In genomic region chr6:136535017-136535416, GRCh38 we compare ENCODE assay signal across 26 cellular contexts. TPM values are rescaled to one million over a fixed set of nuclear protein-coding genes. Genes with fewer than 3 reads are reported as not detected.
"Had no signal": no experiment of that assay in that cellular context is flagged by ENCODE, and none has a peak within 500 bp of the region (broad histone marks: within the 10 kb centered on the region; RNA-seq: fewer than 3 reads in every experiment).

No MANE protein-coding gene starts in this region.

- H3K27me3 ChIP-seq: ascending aorta, cardiac muscle cell had no signal

- H3K36me3 Mint-ChIP-seq: activated CD4-positive, alpha-beta memory T cell treated with anti-CD3 and anti-CD28 coated beads for 36 hours; activated naive CD4-positive, alpha-beta T cell treated with anti-CD3 and anti-CD28 coated beads, Interleukin-2, amount 50 U/mL, for 72 hours; brain had no signal

- H3K27ac ChIP-seq: ascending aorta, cardiac muscle cell had no signal

- H3K4me3 ChIP-seq: ascending aorta, cardiac muscle cell, MG63 had no signal

- H3K4me1 ChIP-seq: ascending aorta had no signal

- DNase-seq: activated CD4-positive, alpha-beta memory T cell treated with anti-CD3 and anti-CD28 coated beads for 36 hours; activated CD4-positive, alpha-beta T cell treated with anti-CD3 and anti-CD28 coated beads, Interleukin-2, amount 10 ng/mL, durations not matched to agents 7 days and 5 days; activated CD4-positive, CD25-positive, alpha-beta regulatory T cell; activated CD8-positive, alpha-beta memory T cell treated with anti-CD3 and anti-CD28 coated beads for 24 hours; activated effector memory CD4-positive, alpha-beta T cell treated with anti-CD3 and anti-CD28 coated beads, Interleukin-2, amount 50 U/mL, for 16 hours; activated naive CD4-positive, alpha-beta T cell treated with Interleukin-2 at 50 U/mL for 16 hours; activated naive CD8-positive, alpha-beta T cell treated with anti-CD3 and anti-CD28 coated beads, Interleukin-2, amount 50 U/mL, for 24 hours; activated T-cell treated with anti-CD3 and anti-CD28 coated beads, Interleukin-2, amount 50 U/mL, for 4 hours; amniotic stem cell; MG63; MV-4-11; NCI-H1092 treated with DMSO at 0.1 percent for 48 hours; NCI-H1417 treated with DMSO at 0.1 percent for 48 hours; NCI-H187; NCI-H2081 treated with DMSO at 0.1 percent for 48 hours; NCI-H446; NCI-H524; NCI-H774; SIG-M5; T-helper 2 cell; T1000 had no signal

- H3K9me3 Mint-ChIP-seq: activated CD4-positive, alpha-beta T cell treated with anti-CD3 and anti-CD28 coated beads, Interleukin-2, amount 10 ng/mL, durations not matched to agents 7 days and 5 days; activated naive CD4-positive, alpha-beta T cell treated with anti-CD3 and anti-CD28 coated beads, Interleukin-2, amount 50 U/mL, for 72 hours; activated naive CD8-positive, alpha-beta T cell treated with anti-CD3 and anti-CD28 coated beads, Interleukin-2, amount 50 U/mL, for 24 hours; activated T-cell treated with anti-CD3 and anti-CD28 coated beads, Interleukin-2, amount 50 U/mL, for 4 hours had no signal

- H3K4me1 Mint-ChIP-seq: activated naive CD8-positive, alpha-beta T cell treated with anti-CD3 and anti-CD28 coated beads, Interleukin-2, amount 50 U/mL, for 24 hours had no signal

- H3K27ac Mint-ChIP-seq: activated CD4-positive, alpha-beta memory T cell treated with anti-CD3 and anti-CD28 coated beads for 36 hours; activated CD4-positive, alpha-beta T cell treated with anti-CD3 and anti-CD28 coated beads, Interleukin-2, amount 10 ng/mL, durations not matched to agents 7 days and 5 days; activated naive CD4-positive, alpha-beta T cell treated with anti-CD3 and anti-CD28 coated beads, Interleukin-2, amount 50 U/mL, for 72 hours; activated naive CD8-positive, alpha-beta T cell treated with anti-CD3 and anti-CD28 coated beads, Interleukin-2, amount 50 U/mL, for 24 hours; brain had no signal

- ATAC-seq: activated naive CD4-positive, alpha-beta T cell treated with anti-CD3 and anti-CD28 coated beads, Interleukin-2, amount 50 U/mL, for 72 hours; activated naive CD8-positive, alpha-beta T cell treated with anti-CD3 and anti-CD28 coated beads, Interleukin-2, amount 50 U/mL, for 24 hours; activated T-cell treated with anti-CD3 and anti-CD28 coated beads, Interleukin-2, amount 50 U/mL, for 4 hours had no signal

- H3K36me3 ChIP-seq: ascending aorta, cardiac muscle cell, MG63 had no signal

- H3K27me3 Mint-ChIP-seq: activated CD4-positive, alpha-beta memory T cell treated with anti-CD3 and anti-CD28 coated beads for 36 hours had no signal

- H3K4me3 Mint-ChIP-seq: activated CD4-positive, alpha-beta memory T cell treated with anti-CD3 and anti-CD28 coated beads for 36 hours; activated CD4-positive, alpha-beta T cell treated with anti-CD3 and anti-CD28 coated beads, Interleukin-2, amount 10 ng/mL, durations not matched to agents 7 days and 5 days; activated naive CD8-positive, alpha-beta T cell treated with anti-CD3 and anti-CD28 coated beads, Interleukin-2, amount 50 U/mL, for 24 hours; activated T-cell treated with anti-CD3 and anti-CD28 coated beads, Interleukin-2, amount 50 U/mL, for 4 hours; brain had no signal

- H3K9me3 ChIP-seq: ascending aorta, MG63 had no signal

RNA-seq across cellular contexts. Expression of gene MAP7, which starts 15.2 kb away (rescaled TPM):
- total RNA-seq: ascending aorta, OCI-LY7 had no signal
